ENCODE assay signal across 11 cellular contexts in genomic region chr5:90640484-90641059, GRCh38.
DNase-seq lines count a peak whose midpoint lies in the region; ATAC-seq, FAIRE-seq and TF ChIP-seq lines count a peak whose summit lies in the region.
"Had no signal": no experiment of that assay in that cellular context is flagged by ENCODE, and none has a peak within 500 bp of the region (broad histone marks: within the 10 kb centered on the region; RNA-seq: fewer than 3 reads in every experiment).

No MANE protein-coding gene starts in this region.

- no peaks in the 10 kb centered on the region for H3K36me3 Mint-ChIP-seq in MCF 10A (ENCODE audit: insufficient read depth, unreplicated experiment)
- no peaks in the 10 kb centered on the region for H3K36me3 Mint-ChIP-seq in stimulated activated effector memory CD8-positive, alpha-beta T cell treated with anti-CD3 and anti-CD28 coated beads, Interleukin-12 subunit alpha, Interleukin-12 subunit beta, amount 100 ng/mL, for 72 hours
- no peaks in the 10 kb centered on the region for H3K36me3 Mint-ChIP-seq in activated CD4-positive, alpha-beta T cell treated with anti-CD3 and anti-CD28 coated beads, Interleukin-2, amount 10 ng/mL, durations not matched to agents 24 days and 14 days (ENCODE audit: low read depth)

- peaks cover 57% of the 10 kb centered on the region for H3K27me3 Mint-ChIP-seq in MCF 10A (ENCODE audit: insufficient read depth, unreplicated experiment)
- H3K27me3 Mint-ChIP-seq in activated CD4-positive, alpha-beta T cell treated with anti-CD3 and anti-CD28 coated beads, Interleukin-2, amount 10 ng/mL, durations not matched to agents 24 days and 14 days, result no peaks in the 10 kb centered on the region

- no peaks in the 10 kb centered on the region for H3K4me1 ChIP-seq in breast epithelium

- H3K4me3 Mint-ChIP-seq in MCF 10A (ENCODE audit: unreplicated experiment), result no peak overlapping the region
- no peak overlapping the region for H3K4me3 Mint-ChIP-seq in stimulated activated effector memory CD8-positive, alpha-beta T cell treated with anti-CD3 and anti-CD28 coated beads, Interleukin-12 subunit alpha, Interleukin-12 subunit beta, amount 100 ng/mL, for 72 hours
- H3K4me3 Mint-ChIP-seq in activated CD4-positive, alpha-beta T cell treated with anti-CD3 and anti-CD28 coated beads, Interleukin-2, amount 10 ng/mL, durations not matched to agents 24 days and 14 days, result no peak overlapping the region

- no peaks in the 10 kb centered on the region for H3K9me3 ChIP-seq in breast epithelium

- TF ChIP-seq POLR2A in breast epithelium (IDR thresholded peaks at IDR 0.05), result no peak

- POLR2A ChIA-PET in MCF 10A (lab: Yijun Ruan, JAX), result no interaction called here

- peak overlapping the region in 2 of 3 donors; percentile 3 to 8 for H3K4me3 ChIP-seq in breast epithelium
- peak overlapping the region in 33 of 59 donors; percentile 1 to 54 (median 21) for H3K4me3 ChIP-seq in dorsolateral prefrontal cortex

- BruUV-seq in MCF 10A (replicated peaks; lab: Mats Ljungman, UMichigan), result no TSS peak

- TF ChIP-seq CTCF in breast epithelium (IDR thresholded peaks at IDR 0.05), result no peak
- no peak for TF ChIP-seq CTCF in MCF 10A (IDR thresholded peaks at IDR 0.05; ENCODE audit: unreplicated experiment)
- TF ChIP-seq CTCF in dorsolateral prefrontal cortex (IDR thresholded peaks at IDR 0.05 in 54 of 56, conservative IDR thresholded peaks at IDR 0.05 in 2 of 56; ENCODE audit: low read depth in 1 of 56, partially characterized antibody in 56 of 56), result no peak

- H3K27ac ChIP-seq in breast epithelium (no peak overlapping the region), dorsolateral prefrontal cortex (peak overlapping the region in 26 of 59 donors; percentile 3 to 78 (median 42))

- no peaks in the 10 kb centered on the region for H3K4me1 Mint-ChIP-seq in MCF 10A (ENCODE audit: insufficient read depth, unreplicated experiment)
- no peaks in the 10 kb centered on the region for H3K4me1 Mint-ChIP-seq in stimulated activated effector memory CD8-positive, alpha-beta T cell treated with anti-CD3 and anti-CD28 coated beads, Interleukin-12 subunit alpha, Interleukin-12 subunit beta, amount 100 ng/mL, for 72 hours
- H3K4me1 Mint-ChIP-seq in activated CD4-positive, alpha-beta T cell treated with anti-CD3 and anti-CD28 coated beads, Interleukin-2, amount 10 ng/mL, durations not matched to agents 24 days and 14 days, result no peaks in the 10 kb centered on the region

- peak; percentile 36 for ATAC-seq in HG03575 (IDR thresholded peaks at IDR 0.05; ENCODE audit: extremely low read depth, insufficient number of reproducible peaks, low FRiP score, unreplicated experiment)
- ATAC-seq in stimulated activated effector memory CD8-positive, alpha-beta T cell treated with anti-CD3 and anti-CD28 coated beads, Interleukin-12 subunit alpha, Interleukin-12 subunit beta, amount 100 ng/mL, for 72 hours, result no peak

- intact Hi-C loops in breast epithelium (cut with DNase I; ENCODE audit: low total_unique reads) (no loop called here), MCF 10A (cut with micrococcal nuclease) (no loop called here), dorsolateral prefrontal cortex (cut with DNase I) (no loop called here)
- intact Hi-C loops in activated CD4-positive, alpha-beta T cell treated with anti-CD3 and anti-CD28 coated beads, Interleukin-2, amount 10 ng/mL, durations not matched to agents 24 days and 14 days (cut with micrococcal nuclease), result no loop called here

- DNase-seq in breast epithelium (ENCODE audit: low spot score in 2 of 2), result peak in 1 of 2 donors; percentile 45
- no peak for DNase-seq in MCF 10A (ENCODE audit: unreplicated experiment)
- DNase-seq in dorsolateral prefrontal cortex, result peak in 4 of 10 donors; percentile 10 to 46 (median 37)
- no peak for DNase-seq in stimulated activated effector memory CD8-positive, alpha-beta T cell treated with anti-CD3 and anti-CD28 coated beads, Interleukin-12 subunit alpha, Interleukin-12 subunit beta, amount 100 ng/mL, for 72 hours (ENCODE audit: low spot score in 2 of 2)
- no peak for DNase-seq in activated CD4-positive, alpha-beta T cell treated with anti-CD3 and anti-CD28 coated beads, Interleukin-2, amount 10 ng/mL, durations not matched to agents 24 days and 14 days
- DNase-seq in urothelium cell line (ENCODE audit: low spot score), result no peak
- no peak for DNase-seq in HuH-7 (ENCODE audit: low spot score)
- DNase-seq: activated effector memory CD4-positive, alpha-beta T cell treated with anti-CD3 and anti-CD28 coated beads, Interleukin-2, amount 50 U/mL, for 16 hours; effector memory CD4-positive, alpha-beta T cell; NCI-H524 had no signal

- no peak overlapping the region for H3K27ac Mint-ChIP-seq in MCF 10A (ENCODE audit: low read depth, unreplicated experiment)
- H3K27ac Mint-ChIP-seq in stimulated activated effector memory CD8-positive, alpha-beta T cell treated with anti-CD3 and anti-CD28 coated beads, Interleukin-12 subunit alpha, Interleukin-12 subunit beta, amount 100 ng/mL, for 72 hours, result no peak overlapping the region
- H3K27ac Mint-ChIP-seq in activated CD4-positive, alpha-beta T cell treated with anti-CD3 and anti-CD28 coated beads, Interleukin-2, amount 10 ng/mL, durations not matched to agents 24 days and 14 days, result no peak overlapping the region

- CTCF ChIA-PET in MCF 10A (lab: Yijun Ruan, JAX), result interaction anchor here (1.0 kb wide), 1 partner anchor 14 kb away, joined by 3 read pairs; no protein-coding TSS in a partner anchor

- no peak for FAIRE-seq in urothelium cell line (lab: Jason Lieb, UNC)

- no peaks in the 10 kb centered on the region for H3K36me3 ChIP-seq in breast epithelium

- H3K27me3 ChIP-seq in breast epithelium (no peaks in the 10 kb centered on the region), dorsolateral prefrontal cortex (no peaks in the 10 kb centered on the region)

- no peaks in the 10 kb centered on the region for H3K9me3 Mint-ChIP-seq in MCF 10A (ENCODE audit: unreplicated experiment)
- H3K9me3 Mint-ChIP-seq in stimulated activated effector memory CD8-positive, alpha-beta T cell treated with anti-CD3 and anti-CD28 coated beads, Interleukin-12 subunit alpha, Interleukin-12 subunit beta, amount 100 ng/mL, for 72 hours, result no peaks in the 10 kb centered on the region
- H3K9me3 Mint-ChIP-seq in activated CD4-positive, alpha-beta T cell treated with anti-CD3 and anti-CD28 coated beads, Interleukin-2, amount 10 ng/mL, durations not matched to agents 24 days and 14 days, result no peaks in the 10 kb centered on the region
